ENCODE assay signal across 11 cellular contexts in genomic region chr1:45621501-45621836, GRCh38. TPM values are rescaled to one million over a fixed set of nuclear protein-coding genes. Genes with fewer than 3 reads are reported as not detected.
DNase-seq lines count a peak whose midpoint lies in the region; ATAC-seq and TF ChIP-seq lines count a peak whose summit lies in the region.
"Had no signal": no experiment of that assay in that cellular context is flagged by ENCODE, and none has a peak within 500 bp of the region (broad histone marks: within the 10 kb centered on the region; RNA-seq: fewer than 3 reads in every experiment).

No MANE protein-coding gene starts in this region.

- H3K27ac Mint-ChIP-seq in progenitor cell of endocrine pancreas, result peak overlapping the region; percentile 76

- H3K4me3 Mint-ChIP-seq in progenitor cell of endocrine pancreas (ENCODE audit: low read depth), result no peak overlapping the region

- H3K27me3 Mint-ChIP-seq in progenitor cell of endocrine pancreas, result no peaks in the 10 kb centered on the region

- H3K36me3 Mint-ChIP-seq in progenitor cell of endocrine pancreas (ENCODE audit: insufficient read depth), result peaks cover 21% of the 10 kb centered on the region

- DNase-seq in DND-41 (no peak), Right ventricle myocardium superior (no peak), progenitor cell of endocrine pancreas (ENCODE audit: low spot score, unreplicated experiment) (no peak), hypothalamus (lab: John Stamatoyannopoulos, UW) (no peak), NCI-H146 (lab: John Stamatoyannopoulos, UW) (no peak)
- DNase-seq: activated CD4-positive, alpha-beta T cell treated with anti-CD3 and anti-CD28 coated beads for 4 hours; NCI-H2081; tibial artery had no signal

- H3K4me3 ChIP-seq in DND-41 (ENCODE audit: low read depth in 1 of 2, low read length in 2 of 2), result no peak overlapping the region
- H3K4me3 ChIP-seq: tibial artery had no signal

- no peaks in the 10 kb centered on the region for H3K4me1 ChIP-seq in DND-41 (ENCODE audit: insufficient read depth, low read length)

- intact Hi-C loops in Right ventricle myocardium superior (cut with DNase I), result no loop called here

- ATAC-seq in DND-41 (ENCODE audit: insufficient read depth, low read depth) (peak; percentile 10; the same call in 1 of the 3 replicates), SK-N-SH treated with all-trans-retinoic acid at 6 μM for 48 hours (peak; percentile 14), Right ventricle myocardium superior (ENCODE audit: poor library complexity) (peak; percentile 38), HG03175 (IDR thresholded peaks at IDR 0.05; ENCODE audit: unreplicated experiment) (no peak), GM19324 (IDR thresholded peaks at IDR 0.05; ENCODE audit: low FRiP score, unreplicated experiment) (no peak)

- no peaks in the 10 kb centered on the region for H3K4me1 Mint-ChIP-seq in progenitor cell of endocrine pancreas (ENCODE audit: low read depth)

- H3K36me3 ChIP-seq in DND-41 (ENCODE audit: insufficient read depth, low read length), result peaks cover 72% of the 10 kb centered on the region

- no peak for TF ChIP-seq CTCF in DND-41 (IDR thresholded peaks at IDR 0.05; ENCODE audit: borderline replicate concordance, extremely low read depth, low read length, poor library complexity, severe bottlenecking)
- TF ChIP-seq CTCF in progenitor cell of endocrine pancreas (IDR thresholded peaks at IDR 0.05; ENCODE audit: unreplicated experiment), result no peak

- no peak overlapping the region for H3K9ac ChIP-seq in DND-41 (ENCODE audit: low read depth, low read length)

- H3K79me2 ChIP-seq in DND-41 (ENCODE audit: insufficient read depth, low read length), result no peaks in the 10 kb centered on the region

- no peak overlapping the region for H3K4me2 ChIP-seq in DND-41 (ENCODE audit: insufficient read depth, low read length)

- H3K27ac ChIP-seq in DND-41 (ENCODE audit: low read length), result no peak overlapping the region

- no peak overlapping the region for H2AFZ ChIP-seq in DND-41 (ENCODE audit: low read depth, low read length)

- no peaks in the 10 kb centered on the region for H3K9me3 ChIP-seq in DND-41 (ENCODE audit: insufficient read depth, low read length, severe bottlenecking)
- H3K9me3 ChIP-seq: tibial artery had no signal

- no peaks in the 10 kb centered on the region for H3K9me3 Mint-ChIP-seq in progenitor cell of endocrine pancreas (ENCODE audit: low read depth)

- no peaks in the 10 kb centered on the region for H3K27me3 ChIP-seq in DND-41 (ENCODE audit: insufficient read depth, low read length, poor library complexity)
- H3K27me3 ChIP-seq: tibial artery had no signal

- H4K20me1 ChIP-seq in DND-41 (ENCODE audit: insufficient read depth, low read length), result peaks cover 30% of the 10 kb centered on the region

TF ChIP-seq in SK-N-SH treated with all-trans-retinoic acid at 6 μM for 48 hours, 23 proteins besides CTCF, POLR2A, EP300 and RAD21:
- TF ChIP-seq BACH2 (CRISPR knock-in tag; IDR thresholded peaks at IDR 0.05; ENCODE audit: borderline replicate concordance) (no peak), GLIS3 (CRISPR knock-in tag; IDR thresholded peaks at IDR 0.05) (no peak), PATZ1 (CRISPR knock-in tag; IDR thresholded peaks at IDR 0.05; ENCODE audit: borderline replicate concordance) (no peak), POU6F1 (CRISPR knock-in tag; IDR thresholded peaks at IDR 0.05; ENCODE audit: borderline replicate concordance, low read depth) (no peak), TCF4 (CRISPR knock-in tag; IDR thresholded peaks at IDR 0.05; ENCODE audit: borderline replicate concordance) (no peak), ZC3H10 (CRISPR knock-in tag; IDR thresholded peaks at IDR 0.05) (no peak), ISL1 (CRISPR knock-in tag; IDR thresholded peaks at IDR 0.05) (no peak), PPARA (CRISPR knock-in tag; IDR thresholded peaks at IDR 0.05; ENCODE audit: borderline replicate concordance) (no peak), OSR1 (CRISPR knock-in tag; IDR thresholded peaks at IDR 0.05) (no peak), CSRNP3 (CRISPR knock-in tag; IDR thresholded peaks at IDR 0.05) (no peak), SNAI2 (CRISPR knock-in tag; IDR thresholded peaks at IDR 0.05) (no peak), ZNF8 (CRISPR knock-in tag; IDR thresholded peaks at IDR 0.05) (no peak), CREB5 (CRISPR knock-in tag; IDR thresholded peaks at IDR 0.05; ENCODE audit: low read depth) (no peak), ZNF70 (CRISPR knock-in tag; IDR thresholded peaks at IDR 0.05) (no peak), ZFP30 (CRISPR knock-in tag; IDR thresholded peaks at IDR 0.05) (no peak)
TF ChIP-seq in SK-N-SH treated with all-trans-retinoic acid at 6 μM for 48 hours: peak in this region for 0.

RNA-seq across cellular contexts. Expression of gene CCDC17, which starts 2.4 kb away (rescaled TPM):
- total RNA-seq in Right ventricle myocardium superior (1.0 TPM), progenitor cell of endocrine pancreas (5.8 and 6.1 TPM in 2 replicates)

RNA-seq across cellular contexts. Expression of gene NASP, which starts 37.6 kb away (rescaled TPM):
- 28.7 TPM for total RNA-seq in Right ventricle myocardium superior
- 250 and 258 TPM in 2 replicates for total RNA-seq in progenitor cell of endocrine pancreas

Comparison
In these comparisons a context has a peak if more than half of its experiments do, and no peak if none do; other contexts are left out.
1. ATAC-seq: peak in DND-41 (single experiment), SK-N-SH treated with all-trans-retinoic acid at 6 μM for 48 hours (single experiment) and Right ventricle myocardium superior (single experiment); none in HG03175 (single experiment) and GM19324 (single experiment).